ENCODE assay signal across 8 cellular contexts in genomic region chr3:168250415-168250861, GRCh38.
DNase-seq lines count a peak whose midpoint lies in the region; ATAC-seq and TF ChIP-seq lines count a peak whose summit lies in the region.

No MANE protein-coding gene starts in this region.

- TF ChIP-seq CTCF in WERI-Rb-1 (IDR thresholded peaks at IDR 0.05; ENCODE audit: low read depth, low read length) (no peak), tibial artery (IDR thresholded peaks at IDR 0.05) (no peak)

- intact Hi-C loops in activated CD4-positive, alpha-beta T cell treated with anti-CD3 and anti-CD28 coated beads for 36 hours (cut with DNase I, micrococcal nuclease) = no loop called here
- intact Hi-C loops in tibial artery (cut with DNase I; ENCODE audit: low total_unique reads) = no loop called here

- no peak for DNase-seq in activated CD4-positive, alpha-beta T cell treated with anti-CD3 and anti-CD28 coated beads for 36 hours
- DNase-seq in activated CD4-positive, alpha-beta T cell treated with anti-CD3 and anti-CD28 coated beads for 1 hour = no peak
- peak; percentile 27 for DNase-seq in WERI-Rb-1
- no peak for DNase-seq in immature natural killer cell
- no peak for DNase-seq in tibial artery
- no peak for DNase-seq in GM03348 (ENCODE audit: low spot score)
- no peak for DNase-seq in GDM1 (lab: John Stamatoyannopoulos, UW)

- no peaks in the 10 kb centered on the region for H3K9me3 ChIP-seq in WERI-Rb-1 (ENCODE audit: severe bottlenecking)
- no peaks in the 10 kb centered on the region for H3K9me3 ChIP-seq in tibial artery

- H3K4me3 ChIP-seq in WERI-Rb-1 (ENCODE audit: low read depth, low read length) (peak overlapping the region; percentile 59), tibial artery (peak overlapping the region; percentile 52 to 66)

- H3K27me3 ChIP-seq in WERI-Rb-1 (ENCODE audit: insufficient read depth, low read depth, severe bottlenecking) = no peaks in the 10 kb centered on the region
- no peaks in the 10 kb centered on the region for H3K27me3 ChIP-seq in tibial artery

- CTCF ChIA-PET in activated CD4-positive, alpha-beta T cell treated with anti-CD3 and anti-CD28 coated beads for 36 hours (lab: Charles Lee) = no interaction called here

- peaks cover 3% of the 10 kb centered on the region for H3K9me3 Mint-ChIP-seq in activated CD4-positive, alpha-beta T cell treated with anti-CD3 and anti-CD28 coated beads for 36 hours (ENCODE audit: low read depth)
- peaks cover 0 to 3% (median 0%) of the 10 kb centered on the region in 6 donors for H3K9me3 Mint-ChIP-seq in immature natural killer cell

- H3K4me1 ChIP-seq in tibial artery = peaks cover 0 to 26% (median 17%) of the 10 kb centered on the region in 4 donors

- peaks cover 13% of the 10 kb centered on the region for H3K4me1 Mint-ChIP-seq in activated CD4-positive, alpha-beta T cell treated with anti-CD3 and anti-CD28 coated beads for 36 hours
- peaks cover 13 to 20% of the 10 kb centered on the region in 2 donors for H3K4me1 Mint-ChIP-seq in immature natural killer cell

- H3K27ac ChIP-seq in WERI-Rb-1 (no peak overlapping the region; the same call in 1 of the 2 replicates), tibial artery (peak overlapping the region in 1 of 2 donors; percentile 67)

- POLR2A ChIA-PET in activated CD4-positive, alpha-beta T cell treated with anti-CD3 and anti-CD28 coated beads for 36 hours (lab: Charles Lee) = no interaction called here

- no peak overlapping the region for H3K27ac Mint-ChIP-seq in activated CD4-positive, alpha-beta T cell treated with anti-CD3 and anti-CD28 coated beads for 36 hours
- H3K27ac Mint-ChIP-seq in immature natural killer cell = no peak overlapping the region

- H3K4me3 Mint-ChIP-seq in activated CD4-positive, alpha-beta T cell treated with anti-CD3 and anti-CD28 coated beads for 36 hours = peak overlapping the region; percentile 25
- H3K4me3 Mint-ChIP-seq in immature natural killer cell = peak overlapping the region; percentile 58 to 72 (median 64)

- H3K36me3 ChIP-seq in WERI-Rb-1 = no peaks in the 10 kb centered on the region
- H3K36me3 ChIP-seq in tibial artery = no peaks in the 10 kb centered on the region

- no peak for ATAC-seq in activated CD4-positive, alpha-beta T cell treated with anti-CD3 and anti-CD28 coated beads for 36 hours
- ATAC-seq in HG02981 (IDR thresholded peaks at IDR 0.05; ENCODE audit: unreplicated experiment) = peak; percentile 25

- H3K27me3 Mint-ChIP-seq in activated CD4-positive, alpha-beta T cell treated with anti-CD3 and anti-CD28 coated beads for 36 hours = peaks cover 45% of the 10 kb centered on the region
- H3K27me3 Mint-ChIP-seq in immature natural killer cell (ENCODE audit: low read depth in 3 of 3) = peaks cover 10 to 25% (median 19%) of the 10 kb centered on the region in 3 donors

- no peaks in the 10 kb centered on the region for H3K36me3 Mint-ChIP-seq in activated CD4-positive, alpha-beta T cell treated with anti-CD3 and anti-CD28 coated beads for 36 hours (ENCODE audit: low read depth)
- H3K36me3 Mint-ChIP-seq in immature natural killer cell = peaks cover 0 to 4% (median 0%) of the 10 kb centered on the region in 3 donors
